In the genomic region with DNA sequence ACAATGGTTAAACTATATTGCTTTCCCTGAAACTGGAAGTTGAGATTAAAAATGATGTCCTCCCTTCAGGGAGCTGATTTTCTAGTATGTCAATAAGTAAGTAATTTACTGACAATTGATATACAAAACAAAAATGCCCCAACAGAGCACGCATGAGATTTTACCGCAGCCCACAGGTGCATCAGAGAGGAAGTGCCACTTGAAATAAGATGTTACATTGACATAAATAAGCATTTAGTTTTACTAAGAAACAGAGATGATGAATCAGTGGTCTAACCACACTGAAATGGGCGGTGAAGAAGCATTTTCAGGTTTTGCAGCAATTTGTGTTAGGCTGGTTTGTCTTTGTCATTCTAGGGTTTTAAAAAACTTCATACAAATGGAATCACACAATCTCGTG, we compare ENCODE assay signal across 9 cellular contexts. TPM values are rescaled to one million over a fixed set of nuclear protein-coding genes. Genes with fewer than 3 reads are reported as not detected.
DNase-seq lines count a peak whose midpoint lies in the region; ATAC-seq, FAIRE-seq and TF ChIP-seq lines count a peak whose summit lies in the region.
"Had no signal": no experiment of that assay in that cellular context is flagged by ENCODE, and none has a peak within 500 bp of the region (broad histone marks: within the 10 kb centered on the region; RNA-seq: fewer than 3 reads in every experiment).

No MANE protein-coding gene starts in this region.

- no peak for TF ChIP-seq CTCF in natural killer cell (IDR thresholded peaks at IDR 0.05)

- peak overlapping the region; percentile 86 for H3K4me3 Mint-ChIP-seq in natural killer cell

- intact Hi-C loops in natural killer cell (cut with micrococcal nuclease): loop anchor here (1.0 kb wide), 1 partner anchor 90 kb away; no protein-coding TSS in a partner anchor

- DNase-seq in GM19239 (ENCODE audit: insufficient read length, low spot score): no peak
- peak; percentile 77 for DNase-seq in activated CD4-positive, alpha-beta T cell treated with anti-CD3 and anti-CD28 coated beads for 48 hours
- DNase-seq in natural killer cell: peak; percentile 60
- DNase-seq in ureter (ENCODE audit: low spot score): no peak
- DNase-seq in mesenteric fat pad (ENCODE audit: low spot score): no peak
- no peak for DNase-seq in NCI-H510A (lab: John Stamatoyannopoulos, UW)
- no peak for DNase-seq in DMS53 (lab: John Stamatoyannopoulos, UW)

- no peaks in the 10 kb centered on the region for H3K9me3 Mint-ChIP-seq in natural killer cell

- ATAC-seq in HG03139 (IDR thresholded peaks at IDR 0.05; ENCODE audit: unreplicated experiment) (peak; percentile 57), natural killer cell (peak; percentile 71 to 88 (median 82))

- FAIRE-seq in GM19239 (lab: Jason Lieb, UNC): peak; percentile 99

- no peaks in the 10 kb centered on the region for H3K27me3 Mint-ChIP-seq in natural killer cell (ENCODE audit: low read depth in 2 of 2)

- peaks cover 52 to 53% of the 10 kb centered on the region in 2 donors for H3K4me1 Mint-ChIP-seq in natural killer cell

- H3K27ac Mint-ChIP-seq in natural killer cell: peak overlapping the region; percentile 84 to 85

- H3K36me3 Mint-ChIP-seq in natural killer cell: no peaks in the 10 kb centered on the region

RNA-seq across cellular contexts. Expression of a gene that starts 8.8 kb away (rescaled TPM):
- total RNA-seq in natural killer cell: 1 to 10 TPM in 1 of 3 donors, under 1 TPM in 2; 0.64 to 1.5 (median 0.72) TPM
- total RNA-seq in ureter: 0.91 TPM
- total RNA-seq in mesenteric fat pad: not detected
- total RNA-seq: HT1080 had no signal

RNA-seq across cellular contexts. Expression of a gene that starts 19.0 kb away (rescaled TPM):
- total RNA-seq in natural killer cell: 1,000 to 10,000 TPM in 1 of 3 donors, 100 to 1,000 TPM in 2; 739 to 1,541 (median 990) TPM
- 10.7 TPM for total RNA-seq in ureter
- 11.9 TPM for total RNA-seq in mesenteric fat pad

Comparison
In these comparisons a context has a peak if more than half of its experiments do, and no peak if none do; other contexts are left out.
1. DNase-seq: peak in activated CD4-positive, alpha-beta T cell treated with anti-CD3 and anti-CD28 coated beads for 48 hours (single experiment) and natural killer cell (single experiment); none in GM19239 (single experiment), ureter (single experiment), mesenteric fat pad (single experiment), NCI-H510A (single experiment) and DMS53 (single experiment).
2. RNA of a gene that starts 19.0 kb away (total RNA-seq): 739 to 1,541 TPM in natural killer cell; 11.9 TPM in mesenteric fat pad (single experiment) and 10.7 TPM in ureter (single experiment); every median in the first group is over 10 times any median in the second.